In genomic region chr20:44407402-44408184, GRCh38 we compare ENCODE assay signal across 12 cellular contexts. TPM values are rescaled to one million over a fixed set of nuclear protein-coding genes. Genes with fewer than 3 reads are reported as not detected.
DNase-seq lines count a peak whose midpoint lies in the region; ATAC-seq, FAIRE-seq and TF ChIP-seq lines count a peak whose summit lies in the region.
"Had no signal": no experiment of that assay in that cellular context is flagged by ENCODE, and none has a peak within 500 bp of the region (broad histone marks: within the 10 kb centered on the region; RNA-seq: fewer than 3 reads in every experiment).

No MANE protein-coding gene starts in this region.

- H2AFZ ChIP-seq in SK-N-SH (ENCODE audit: low read depth), result no peak overlapping the region
- no peak overlapping the region for H2AFZ ChIP-seq in hepatocyte

- H3K4me1 ChIP-seq in SK-N-SH (ENCODE audit: control insufficient read depth in 1 of 2, insufficient read depth in 2 of 2, low read depth in 1 of 2, low read length in 1 of 2) (peaks cover 0 to 4% of the 10 kb centered on the region in 2 experiments; a peak in 1 of 4 replicates), RWPE2 (ENCODE audit: insufficient read depth, poor library complexity, severe bottlenecking) (peaks cover 22% of the 10 kb centered on the region), hepatocyte (ENCODE audit: insufficient read depth) (peaks cover 48% of the 10 kb centered on the region), transverse colon (peaks cover 10 to 61% (median 43%) of the 10 kb centered on the region in 4 donors)

- H3K4me2 ChIP-seq in SK-N-SH (no peak overlapping the region), hepatocyte (no peak overlapping the region)

- H3K27me3 ChIP-seq in SK-N-SH (ENCODE audit: insufficient read depth), result no peaks in the 10 kb centered on the region; the same call in 1 of the 2 replicates
- H3K27me3 ChIP-seq in RWPE2 (ENCODE audit: insufficient read depth, poor library complexity, severe bottlenecking), result no peaks in the 10 kb centered on the region
- H3K27me3 ChIP-seq in hepatocyte, result no peaks in the 10 kb centered on the region
- H3K27me3 ChIP-seq in transverse colon, result no peaks in the 10 kb centered on the region

- TF ChIP-seq RAD21 in SK-N-SH (IDR thresholded peaks at IDR 0.05; ENCODE audit: low read length), result no peak

- H3K27ac ChIP-seq in SK-N-SH (ENCODE audit: low read depth in 2 of 2, low read length in 1 of 2) (no peak overlapping the region), RWPE2 (ENCODE audit: poor library complexity, severe bottlenecking) (peak overlapping the region; percentile 36), hepatocyte (peak overlapping the region; percentile 100), transverse colon (peak overlapping the region; percentile 86 to 92 (median 89))

- ATAC-seq in SK-N-SH treated with all-trans-retinoic acid at 6 μM for 48 hours, result peak; percentile 31; the same call in 1 of the 3 replicates
- ATAC-seq in RWPE2 (ENCODE audit: low read depth), result peak; percentile 95
- ATAC-seq in GM21526 (IDR thresholded peaks at IDR 0.05; ENCODE audit: low FRiP score, unreplicated experiment), result no peak
- ATAC-seq: activated CD8-positive, alpha-beta memory T cell treated with anti-CD3 and anti-CD28 coated beads, Interleukin-2, amount 10 ng/mL, durations not matched to agents 7 days and 5 days had no signal

- H3K79me2 ChIP-seq in SK-N-SH (ENCODE audit: insufficient read depth) (no peaks in the 10 kb centered on the region), hepatocyte (peaks cover 24% of the 10 kb centered on the region)

- CTCF ChIA-PET in SK-N-SH (lab: Yijun Ruan, JAX), result interaction anchor here (1.2 to 2.2 kb wide), 5 partner anchors 13 to 203 kb away, joined by 3 to 7 read pairs (median 4); no protein-coding TSS in a partner anchor

- in situ Hi-C loops in transverse colon (cut with MboI; ENCODE audit: low pct_ligation_motif_present in 1 of 4, low pct_unique_long_range_greater_than_20kb in 1 of 4, low sequenced_read_pairs in 3 of 4), result no loop called here

- H3K9me3 ChIP-seq in SK-N-SH (no peaks in the 10 kb centered on the region), RWPE2 (ENCODE audit: severe bottlenecking) (no peaks in the 10 kb centered on the region), hepatocyte (ENCODE audit: low read depth) (no peaks in the 10 kb centered on the region), transverse colon (no peaks in the 10 kb centered on the region)

- H4K20me1 ChIP-seq in SK-N-SH (ENCODE audit: insufficient read depth) (no peaks in the 10 kb centered on the region), hepatocyte (ENCODE audit: insufficient read depth, poor library complexity, severe bottlenecking) (no peaks in the 10 kb centered on the region)

- TF ChIP-seq CTCF in SK-N-SH (IDR thresholded peaks at IDR 0.05) (no peak), RWPE2 (IDR thresholded peaks at IDR 0.05; ENCODE audit: poor library complexity, severe bottlenecking) (no peak), hepatocyte (IDR thresholded peaks at IDR 0.05; ENCODE audit: poor library complexity) (no peak), transverse colon (IDR thresholded peaks at IDR 0.05) (no peak)

- H3K9me2 ChIP-seq in SK-N-SH, result no peaks in the 10 kb centered on the region
- no peaks in the 10 kb centered on the region for H3K9me2 ChIP-seq in hepatocyte (replicated peaks; ENCODE audit: insufficient read depth)

- intact Hi-C loops in transverse colon (cut with DNase I; ENCODE audit: low total_unique reads), result no loop called here

- POLR2A ChIA-PET in SK-N-SH (lab: Yijun Ruan, JAX), result no interaction called here

- H3K9ac ChIP-seq in SK-N-SH, result no peak overlapping the region

- H3K4me3 ChIP-seq in SK-N-SH (ENCODE audit: low read depth in 2 of 2, low read length in 1 of 2) (no peak overlapping the region), RWPE2 (ENCODE audit: severe bottlenecking) (no peak overlapping the region), hepatocyte (no peak overlapping the region), transverse colon (no peak overlapping the region)

- TF ChIP-seq POLR2A in transverse colon (IDR thresholded peaks at IDR 0.05) (peak; percentile 69), GM12891 (IDR thresholded peaks at IDR 0.05; ENCODE audit: low read depth, low read length) (no peak)

- H3K36me3 ChIP-seq in SK-N-SH (replicated peaks in 1 of 2; ENCODE audit: control insufficient read depth in 1 of 2, insufficient read depth in 2 of 2, low read length in 1 of 2) (no peaks in the 10 kb centered on the region), RWPE2 (ENCODE audit: low read depth) (no peaks in the 10 kb centered on the region), hepatocyte (replicated peaks; ENCODE audit: insufficient read depth, low read depth) (no peaks in the 10 kb centered on the region), transverse colon (no peaks in the 10 kb centered on the region)

- no peak for FAIRE-seq in GM12891 (lab: Jason Lieb, UNC)

- WGBS in SK-N-SH (ENCODE audit: low lambda C conversion rate), result 69% methylated on average over 10 of the region's 14 CpGs
- WGBS in hepatocyte (ENCODE audit: low lambda C conversion rate, missing lambda C conversion rate), result 55% methylated on average over 14 of the region's 14 CpGs
- 37% methylated on average over 14 of the region's 14 CpGs; no CpG with 5 or more reads in 1 of the 2 donors for WGBS in transverse colon (ENCODE audit: low coverage in 1 of 2), 2 donors

- no peak for DNase-seq in SK-N-SH
- peak; percentile 99 for DNase-seq in RWPE2 (ENCODE audit: low spot score)
- peak; percentile 92 for DNase-seq in hepatocyte (ENCODE audit: low spot score)
- DNase-seq in transverse colon, result peak; percentile 91
- DNase-seq in superior temporal gyrus (ENCODE audit: extremely low spot score), result no peak
- DNase-seq in GM12891 (ENCODE audit: insufficient read length, low spot score), result no peak
- DNase-seq: activated CD8-positive, alpha-beta memory T cell treated with anti-CD3 and anti-CD28 coated beads, Interleukin-2, amount 10 ng/mL, durations not matched to agents 7 days and 5 days; NCI-H2171 treated with DMSO at 0.1 percent for 48 hours had no signal

- H3F3A ChIP-seq in SK-N-SH (replicated peaks; ENCODE audit: insufficient read depth), result no peaks in the 10 kb centered on the region

- no peak for TF ChIP-seq EP300 in SK-N-SH (IDR thresholded peaks at IDR 0.05; ENCODE audit: borderline replicate concordance in 1 of 2, low read depth in 1 of 2, low read length in 1 of 2)
- TF ChIP-seq EP300 in transverse colon (IDR thresholded peaks at IDR 0.05; ENCODE audit: low read depth), result no peak

TF ChIP-seq in SK-N-SH treated with all-trans-retinoic acid at 6 μM for 48 hours, 23 proteins besides CTCF, POLR2A, EP300 and RAD21 (continues in another document):
- TF ChIP-seq CSDC2 (CRISPR knock-in tag; IDR thresholded peaks at IDR 0.05), result no peak
- TF ChIP-seq BACH2 (CRISPR knock-in tag; IDR thresholded peaks at IDR 0.05; ENCODE audit: borderline replicate concordance), result no peak

TF ChIP-seq in SK-N-SH, 30 proteins besides CTCF, POLR2A, EP300 and RAD21 (continues in another document):
- TF ChIP-seq MXI1 (IDR thresholded peaks at IDR 0.05; ENCODE audit: low read depth, low read length) (no peak), NRF1 (IDR thresholded peaks at IDR 0.05; ENCODE audit: low read depth, low read length) (no peak), FOXJ3 (CRISPR knock-in tag; IDR thresholded peaks at IDR 0.05) (no peak), CHD2 (IDR thresholded peaks at IDR 0.05; ENCODE audit: low read length, partially characterized antibody) (no peak), YY1 (IDR thresholded peaks at IDR 0.05; ENCODE audit: low read depth) (no peak), MAX (IDR thresholded peaks at IDR 0.05; ENCODE audit: low read depth) (no peak), NFIC (IDR thresholded peaks at IDR 0.05; ENCODE audit: borderline replicate concordance) (no peak), GABPA (IDR thresholded peaks at IDR 0.05; ENCODE audit: low read depth) (no peak)
- TF ChIP-seq, protein P1, sequence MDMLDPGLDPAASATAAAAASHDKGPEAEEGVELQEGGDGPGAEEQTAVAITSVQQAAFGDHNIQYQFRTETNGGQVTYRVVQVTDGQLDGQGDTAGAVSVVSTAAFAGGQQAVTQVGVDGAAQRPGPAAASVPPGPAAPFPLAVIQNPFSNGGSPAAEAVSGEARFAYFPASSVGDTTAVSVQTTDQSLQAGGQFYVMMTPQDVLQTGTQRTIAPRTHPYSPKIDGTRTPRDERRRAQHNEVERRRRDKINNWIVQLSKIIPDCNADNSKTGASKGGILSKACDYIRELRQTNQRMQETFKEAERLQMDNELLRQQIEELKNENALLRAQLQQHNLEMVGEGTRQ (IDR thresholded peaks at IDR 0.05; ENCODE audit: borderline replicate concordance, low read depth, low read length), result no peak

TF ChIP-seq in GM12891, 5 proteins besides CTCF, POLR2A, EP300 and RAD21:
- TF ChIP-seq POLR2AphosphoS5 (IDR thresholded peaks at IDR 0.05; ENCODE audit: low read depth, low read length) (no peak), TAF1 (IDR thresholded peaks at IDR 0.05; ENCODE audit: low read depth, low read length) (no peak), SPI1 (IDR thresholded peaks at IDR 0.05; ENCODE audit: low read depth, low read length) (no peak)

RNA-seq across cellular contexts. Expression of gene HNF4A, which starts 52.1 kb away (rescaled TPM):
- polyA plus RNA-seq in SK-N-SH (2012; rRNA removed) (not detected in 2 replicates), hepatocyte (27.9 and 38.2 TPM in 2 replicates)
- polyA plus RNA-seq in SK-N-SH (2012; cell fraction: cytosol; rRNA removed), result not detected in 2 replicates
- polyA plus RNA-seq in SK-N-SH (2012; cell fraction: nucleus; rRNA removed), result not detected in 2 replicates
- total RNA-seq in hepatocyte (66.7 and 88.0 TPM in 2 replicates), transverse colon (100 to 1,000 TPM; 173 to 471 (median 252) TPM)
- polyA plus RNA-seq in GM12891 (2012; ENCODE audit: low read depth, missing spikeins), result not detected
- total RNA-seq: A673; activated CD8-positive, alpha-beta memory T cell treated with anti-CD3 and anti-CD28 coated beads, Interleukin-2, amount 10 ng/mL, durations not matched to agents 7 days and 5 days; skeletal muscle tissue had no signal

Comparison
In these comparisons a context has a peak if more than half of its experiments do, and no peak if none do; other contexts are left out.
1. DNase-seq: peak in RWPE2 (single experiment), hepatocyte (single experiment) and transverse colon (single experiment); none in SK-N-SH (single experiment), superior temporal gyrus (single experiment) and GM12891 (single experiment).
2. H3K27ac ChIP-seq: peak in RWPE2 (single experiment), hepatocyte (single experiment) and transverse colon (4 of 4); none in SK-N-SH (0 of 2).